Comparison of ENCODE assay signal across 3 cellular contexts in the genomic region with DNA sequence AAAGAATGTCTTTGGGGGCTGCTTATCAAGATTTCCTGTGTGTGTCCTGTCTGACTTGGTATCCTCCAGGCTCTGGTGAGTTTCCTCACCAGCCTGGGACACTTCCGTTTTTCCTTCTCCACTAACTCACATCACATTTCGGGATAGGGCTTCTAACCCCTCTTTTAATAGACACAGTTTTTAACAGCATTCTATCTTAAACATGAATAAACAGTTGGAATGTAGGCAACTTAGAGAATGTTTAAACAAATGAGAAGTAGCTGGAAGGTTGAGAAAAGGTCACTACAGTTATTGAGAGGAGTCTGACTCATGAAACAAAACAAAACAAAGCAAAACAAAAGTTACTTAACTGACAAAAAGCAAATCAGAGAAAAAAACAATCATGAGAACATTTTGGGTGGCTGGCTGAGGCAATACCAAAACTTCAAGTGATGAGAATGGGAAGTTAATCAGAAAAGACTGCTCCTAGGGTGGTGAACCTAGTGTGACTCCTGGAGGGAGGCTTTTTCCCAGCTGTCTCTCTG.
TF ChIP-seq lines count a peak whose summit lies in the region.

No MANE protein-coding gene starts in this region.

TF ChIP-seq in HEK293, 187 proteins besides CTCF, POLR2A, EP300 and RAD21 (continued from another document and continues in another):
- TF ChIP-seq, protein P1, sequence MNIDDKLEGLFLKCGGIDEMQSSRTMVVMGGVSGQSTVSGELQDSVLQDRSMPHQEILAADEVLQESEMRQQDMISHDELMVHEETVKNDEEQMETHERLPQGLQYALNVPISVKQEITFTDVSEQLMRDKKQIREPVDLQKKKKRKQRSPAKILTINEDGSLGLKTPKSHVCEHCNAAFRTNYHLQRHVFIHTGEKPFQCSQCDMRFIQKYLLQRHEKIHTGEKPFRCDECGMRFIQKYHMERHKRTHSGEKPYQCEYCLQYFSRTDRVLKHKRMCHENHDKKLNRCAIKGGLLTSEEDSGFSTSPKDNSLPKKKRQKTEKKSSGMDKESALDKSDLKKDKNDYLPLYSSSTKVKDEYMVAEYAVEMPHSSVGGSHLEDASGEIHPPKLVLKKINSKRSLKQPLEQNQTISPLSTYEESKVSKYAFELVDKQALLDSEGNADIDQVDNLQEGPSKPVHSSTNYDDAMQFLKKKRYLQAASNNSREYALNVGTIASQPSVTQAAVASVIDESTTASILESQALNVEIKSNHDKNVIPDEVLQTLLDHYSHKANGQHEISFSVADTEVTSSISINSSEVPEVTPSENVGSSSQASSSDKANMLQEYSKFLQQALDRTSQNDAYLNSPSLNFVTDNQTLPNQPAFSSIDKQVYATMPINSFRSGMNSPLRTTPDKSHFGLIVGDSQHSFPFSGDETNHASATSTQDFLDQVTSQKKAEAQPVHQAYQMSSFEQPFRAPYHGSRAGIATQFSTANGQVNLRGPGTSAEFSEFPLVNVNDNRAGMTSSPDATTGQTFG (tag by site-specific recombination; IDR thresholded peaks at IDR 0.05; ENCODE audit: borderline replicate concordance), result no peak
- TF ChIP-seq, protein P2, sequence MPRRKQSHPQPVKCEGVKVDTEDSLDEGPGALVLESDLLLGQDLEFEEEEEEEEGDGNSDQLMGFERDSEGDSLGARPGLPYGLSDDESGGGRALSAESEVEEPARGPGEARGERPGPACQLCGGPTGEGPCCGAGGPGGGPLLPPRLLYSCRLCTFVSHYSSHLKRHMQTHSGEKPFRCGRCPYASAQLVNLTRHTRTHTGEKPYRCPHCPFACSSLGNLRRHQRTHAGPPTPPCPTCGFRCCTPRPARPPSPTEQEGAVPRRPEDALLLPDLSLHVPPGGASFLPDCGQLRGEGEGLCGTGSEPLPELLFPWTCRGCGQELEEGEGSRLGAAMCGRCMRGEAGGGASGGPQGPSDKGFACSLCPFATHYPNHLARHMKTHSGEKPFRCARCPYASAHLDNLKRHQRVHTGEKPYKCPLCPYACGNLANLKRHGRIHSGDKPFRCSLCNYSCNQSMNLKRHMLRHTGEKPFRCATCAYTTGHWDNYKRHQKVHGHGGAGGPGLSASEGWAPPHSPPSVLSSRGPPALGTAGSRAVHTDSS (tag by site-specific recombination; IDR thresholded peaks at IDR 0.05), result no peak
- TF ChIP-seq MZF1 (tag by site-specific recombination; IDR thresholded peaks at IDR 0.05; ENCODE audit: borderline replicate concordance) (no peak), MYNN (tag by site-specific recombination; IDR thresholded peaks at IDR 0.05; ENCODE audit: borderline replicate concordance) (no peak), ZNF138 (tag by site-specific recombination; IDR thresholded peaks at IDR 0.05; ENCODE audit: borderline replicate concordance) (no peak), ZNF140 (tag by site-specific recombination; IDR thresholded peaks at IDR 0.05) (no peak)
- TF ChIP-seq, protein P3, sequence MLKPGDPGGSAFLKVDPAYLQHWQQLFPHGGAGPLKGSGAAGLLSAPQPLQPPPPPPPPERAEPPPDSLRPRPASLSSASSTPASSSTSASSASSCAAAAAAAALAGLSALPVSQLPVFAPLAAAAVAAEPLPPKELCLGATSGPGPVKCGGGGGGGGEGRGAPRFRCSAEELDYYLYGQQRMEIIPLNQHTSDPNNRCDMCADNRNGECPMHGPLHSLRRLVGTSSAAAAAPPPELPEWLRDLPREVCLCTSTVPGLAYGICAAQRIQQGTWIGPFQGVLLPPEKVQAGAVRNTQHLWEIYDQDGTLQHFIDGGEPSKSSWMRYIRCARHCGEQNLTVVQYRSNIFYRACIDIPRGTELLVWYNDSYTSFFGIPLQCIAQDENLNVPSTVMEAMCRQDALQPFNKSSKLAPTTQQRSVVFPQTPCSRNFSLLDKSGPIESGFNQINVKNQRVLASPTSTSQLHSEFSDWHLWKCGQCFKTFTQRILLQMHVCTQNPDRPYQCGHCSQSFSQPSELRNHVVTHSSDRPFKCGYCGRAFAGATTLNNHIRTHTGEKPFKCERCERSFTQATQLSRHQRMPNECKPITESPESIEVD (tag by site-specific recombination; IDR thresholded peaks at IDR 0.05), result peak; percentile 60; the same call in 1 of the 2 replicates

TF ChIP-seq in K562, 482 proteins besides CTCF, POLR2A, EP300 and RAD21 (continued from another document):
- TF ChIP-seq NR2C2 (CRISPR knock-in tag; IDR thresholded peaks at IDR 0.05) (no peak), NR2C2 (tag; IDR thresholded peaks at IDR 0.05) (no peak), SPI1 (IDR thresholded peaks at IDR 0.05; ENCODE audit: borderline replicate concordance, low read depth, low read length) (peak; percentile 72; the same call in 1 of the 2 replicates), HDAC6 (IDR thresholded peaks at IDR 0.05; ENCODE audit: low read depth, low read length) (no peak)
- TF ChIP-seq, protein P4, sequence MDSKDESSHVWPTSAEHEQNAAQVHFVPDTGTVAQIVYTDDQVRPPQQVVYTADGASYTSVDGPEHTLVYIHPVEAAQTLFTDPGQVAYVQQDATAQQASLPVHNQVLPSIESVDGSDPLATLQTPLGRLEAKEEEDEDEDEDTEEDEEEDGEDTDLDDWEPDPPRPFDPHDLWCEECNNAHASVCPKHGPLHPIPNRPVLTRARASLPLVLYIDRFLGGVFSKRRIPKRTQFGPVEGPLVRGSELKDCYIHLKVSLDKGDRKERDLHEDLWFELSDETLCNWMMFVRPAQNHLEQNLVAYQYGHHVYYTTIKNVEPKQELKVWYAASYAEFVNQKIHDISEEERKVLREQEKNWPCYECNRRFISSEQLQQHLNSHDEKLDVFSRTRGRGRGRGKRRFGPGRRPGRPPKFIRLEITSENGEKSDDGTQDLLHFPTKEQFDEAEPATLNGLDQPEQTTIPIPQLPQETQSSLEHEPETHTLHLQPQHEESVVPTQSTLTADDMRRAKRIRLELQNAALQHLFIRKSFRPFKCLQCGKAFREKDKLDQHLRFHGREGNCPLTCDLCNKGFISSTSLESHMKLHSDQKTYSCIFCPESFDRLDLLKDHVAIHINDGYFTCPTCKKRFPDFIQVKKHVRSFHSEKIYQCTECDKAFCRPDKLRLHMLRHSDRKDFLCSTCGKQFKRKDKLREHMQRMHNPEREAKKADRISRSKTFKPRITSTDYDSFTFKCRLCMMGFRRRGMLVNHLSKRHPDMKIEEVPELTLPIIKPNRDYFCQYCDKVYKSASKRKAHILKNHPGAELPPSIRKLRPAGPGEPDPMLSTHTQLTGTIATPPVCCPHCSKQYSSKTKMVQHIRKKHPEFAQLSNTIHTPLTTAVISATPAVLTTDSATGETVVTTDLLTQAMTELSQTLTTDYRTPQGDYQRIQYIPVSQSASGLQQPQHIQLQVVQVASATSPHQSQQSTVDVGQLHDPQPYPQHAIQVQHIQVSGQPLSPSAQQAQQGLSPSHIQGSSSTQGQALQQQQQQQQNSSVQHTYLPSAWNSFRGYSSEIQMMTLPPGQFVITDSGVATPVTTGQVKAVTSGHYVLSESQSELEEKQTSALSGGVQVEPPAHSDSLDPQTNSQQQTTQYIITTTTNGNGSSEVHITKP (IDR thresholded peaks at IDR 0.05; ENCODE audit: partially characterized antibody), result peak; percentile 58
- TF ChIP-seq, protein P5, sequence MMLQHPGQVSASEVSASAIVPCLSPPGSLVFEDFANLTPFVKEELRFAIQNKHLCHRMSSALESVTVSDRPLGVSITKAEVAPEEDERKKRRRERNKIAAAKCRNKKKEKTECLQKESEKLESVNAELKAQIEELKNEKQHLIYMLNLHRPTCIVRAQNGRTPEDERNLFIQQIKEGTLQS (IDR thresholded peaks at IDR 0.05), result 0 out of 2 replicates have a peak, but pooled peaks have one; percentile 12
- TF ChIP-seq, protein P5 (CRISPR knock-in tag; conservative IDR thresholded peaks at IDR 0.05), result no peak

TF ChIP-seq in WTC11, 78 proteins besides CTCF, POLR2A, EP300 and RAD21 (continued from another document):
- TF ChIP-seq ESRRA (CRISPR knock-in tag; IDR thresholded peaks at IDR 0.05; ENCODE audit: borderline replicate concordance), result no peak
